Comparison of ENCODE assay signal across 9 cellular contexts in genomic region chr11:1559103-1559951, GRCh38. TPM values are rescaled to one million over a fixed set of nuclear protein-coding genes. Genes with fewer than 3 reads are reported as not detected.
DNase-seq lines count a peak whose midpoint lies in the region; ATAC-seq and TF ChIP-seq lines count a peak whose summit lies in the region.
"Had no signal": no experiment of that assay in that cellular context is flagged by ENCODE, and none has a peak within 500 bp of the region (broad histone marks: within the 10 kb centered on the region; RNA-seq: fewer than 3 reads in every experiment).

No MANE protein-coding gene starts in this region.

- DNase-seq in H4 (ENCODE audit: low spot score): peak; percentile 97
- DNase-seq in T1000 (lab: John Stamatoyannopoulos, UW): peak; percentile 94
- DNase-seq in glutamatergic neuron: peak; percentile 22
- DNase-seq in posterior vena cava (ENCODE audit: low spot score): peak; percentile 95
- no peak for DNase-seq in HEK293T (ENCODE audit: extremely low spot score)
- DNase-seq in stimulated activated naive CD8-positive, alpha-beta T cell treated with anti-CD3 and anti-CD28 coated beads, Interleukin-15, amount 100 ng/mL, for 72 hours: no peak

- H3K4me3 Mint-ChIP-seq in glutamatergic neuron (ENCODE audit: unreplicated experiment): no peak overlapping the region
- no peak overlapping the region for H3K4me3 Mint-ChIP-seq in stimulated activated naive CD8-positive, alpha-beta T cell treated with anti-CD3 and anti-CD28 coated beads, Interleukin-15, amount 100 ng/mL, for 72 hours

- CTCF ChIA-PET in HEK293T (lab: Yijun Ruan, JAX): interaction anchor here (1.0 kb wide), 1 partner anchor 12 kb away, joined by 3 read pairs; no protein-coding TSS in a partner anchor

- no peak for TF ChIP-seq CTCF in glutamatergic neuron (IDR thresholded peaks at IDR 0.05; ENCODE audit: partially characterized antibody, unreplicated experiment)

- H3K9me3 Mint-ChIP-seq in glutamatergic neuron (ENCODE audit: unreplicated experiment): peaks cover 8% of the 10 kb centered on the region
- H3K9me3 Mint-ChIP-seq in stimulated activated naive CD8-positive, alpha-beta T cell treated with anti-CD3 and anti-CD28 coated beads, Interleukin-15, amount 100 ng/mL, for 72 hours: no peaks in the 10 kb centered on the region

- peaks cover 11% of the 10 kb centered on the region for H3K27me3 Mint-ChIP-seq in glutamatergic neuron (ENCODE audit: unreplicated experiment)
- H3K27me3 Mint-ChIP-seq in stimulated activated naive CD8-positive, alpha-beta T cell treated with anti-CD3 and anti-CD28 coated beads, Interleukin-15, amount 100 ng/mL, for 72 hours: peaks cover 2% of the 10 kb centered on the region

- H3K27ac Mint-ChIP-seq in glutamatergic neuron (ENCODE audit: unreplicated experiment): no peak overlapping the region
- no peak overlapping the region for H3K27ac Mint-ChIP-seq in stimulated activated naive CD8-positive, alpha-beta T cell treated with anti-CD3 and anti-CD28 coated beads, Interleukin-15, amount 100 ng/mL, for 72 hours

- no peaks in the 10 kb centered on the region for H3K36me3 Mint-ChIP-seq in glutamatergic neuron (ENCODE audit: unreplicated experiment)

- POLR2A ChIA-PET in HEK293T (lab: Yijun Ruan, JAX): no interaction called here

- ATAC-seq in HG03460 (IDR thresholded peaks at IDR 0.05; ENCODE audit: unreplicated experiment) (no peak), GM19397 (IDR thresholded peaks at IDR 0.05; ENCODE audit: unreplicated experiment) (no peak)
- ATAC-seq in stimulated activated naive CD8-positive, alpha-beta T cell treated with anti-CD3 and anti-CD28 coated beads, Interleukin-15, amount 100 ng/mL, for 72 hours: no peak

- intact Hi-C loops in posterior vena cava (cut with DNase I): loop anchor here in 1 of 2 donors (10.0 kb wide), 1 partner anchor 835 kb away; no protein-coding TSS in a partner anchor

- H3K4me1 Mint-ChIP-seq in glutamatergic neuron (ENCODE audit: low read depth, unreplicated experiment): peaks cover 4% of the 10 kb centered on the region
- no peaks in the 10 kb centered on the region for H3K4me1 Mint-ChIP-seq in stimulated activated naive CD8-positive, alpha-beta T cell treated with anti-CD3 and anti-CD28 coated beads, Interleukin-15, amount 100 ng/mL, for 72 hours

TF ChIP-seq in HEK293T, 16 proteins besides CTCF, POLR2A, EP300 and RAD21:
- TF ChIP-seq ELF4 (IDR thresholded peaks at IDR 0.05) (no peak), SP1 (IDR thresholded peaks at IDR 0.05) (no peak), NFRKB (IDR thresholded peaks at IDR 0.05) (no peak), SUZ12 (IDR thresholded peaks at IDR 0.05) (no peak), TARDBP (IDR thresholded peaks at IDR 0.05) (no peak), FOXA1 (IDR thresholded peaks at IDR 0.05) (no peak), CTBP1 (IDR thresholded peaks at IDR 0.05; ENCODE audit: borderline replicate concordance) (no peak), ARNT (IDR thresholded peaks at IDR 0.05) (no peak), FOXM1 (IDR thresholded peaks at IDR 0.05; ENCODE audit: borderline replicate concordance) (no peak), L3MBTL2 (conservative IDR thresholded peaks at IDR 0.05) (no peak)
- TF ChIP-seq, protein P1, sequence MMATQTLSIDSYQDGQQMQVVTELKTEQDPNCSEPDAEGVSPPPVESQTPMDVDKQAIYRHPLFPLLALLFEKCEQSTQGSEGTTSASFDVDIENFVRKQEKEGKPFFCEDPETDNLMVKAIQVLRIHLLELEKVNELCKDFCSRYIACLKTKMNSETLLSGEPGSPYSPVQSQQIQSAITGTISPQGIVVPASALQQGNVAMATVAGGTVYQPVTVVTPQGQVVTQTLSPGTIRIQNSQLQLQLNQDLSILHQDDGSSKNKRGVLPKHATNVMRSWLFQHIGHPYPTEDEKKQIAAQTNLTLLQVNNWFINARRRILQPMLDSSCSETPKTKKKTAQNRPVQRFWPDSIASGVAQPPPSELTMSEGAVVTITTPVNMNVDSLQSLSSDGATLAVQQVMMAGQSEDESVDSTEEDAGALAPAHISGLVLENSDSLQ (IDR thresholded peaks at IDR 0.05): no peak
TF ChIP-seq in HEK293T: peak in this region for 0.

RNA-seq across cellular contexts. Expression of gene DUSP8, which starts 12.7 kb away (rescaled TPM):
- total RNA-seq in H4 (2014; rRNA removed; shearing (Covaris generic)): 0.45 and 3.2 TPM in 2 replicates
- total RNA-seq in glutamatergic neuron (ENCODE audit: unreplicated experiment): 123 TPM
- 10 to 100 TPM; 11.0 to 19.4 TPM for total RNA-seq in posterior vena cava

RNA-seq across cellular contexts. Expression of gene KRTAP5-1, which starts 25.8 kb away (rescaled TPM):
- total RNA-seq in H4 (2014; rRNA removed; shearing (Covaris generic)): not detected in 2 replicates
- not detected for total RNA-seq in glutamatergic neuron (ENCODE audit: unreplicated experiment)
- total RNA-seq in posterior vena cava: not detected
- total RNA-seq: glomerular endothelial cell had no signal

RNA-seq across cellular contexts. Expression of gene KRTAP5-2, which starts 38.8 kb away (rescaled TPM):
- total RNA-seq in H4 (2014; rRNA removed; shearing (Covaris generic)): not detected in 2 replicates
- not detected for total RNA-seq in glutamatergic neuron (ENCODE audit: unreplicated experiment)
- total RNA-seq in posterior vena cava: not detected
- total RNA-seq: glomerular endothelial cell had no signal

RNA-seq across cellular contexts. Expression of gene KRTAP5-3, which starts 48.9 kb away (rescaled TPM):
- total RNA-seq in H4 (2014; rRNA removed; shearing (Covaris generic)): not detected in 2 replicates
- total RNA-seq in glutamatergic neuron (ENCODE audit: unreplicated experiment) (not detected), posterior vena cava (not detected)
- total RNA-seq: glomerular endothelial cell had no signal

Comparison
In these comparisons a context has a peak if more than half of its experiments do, and no peak if none do; other contexts are left out.
1. DNase-seq: peak in H4 (single experiment), T1000 (single experiment), glutamatergic neuron (single experiment) and posterior vena cava (single experiment); none in HEK293T (single experiment) and stimulated activated naive CD8-positive, alpha-beta T cell treated with anti-CD3 and anti-CD28 coated beads, Interleukin-15, amount 100 ng/mL, for 72 hours (0 of 2).